ENCODE assay signal across 8 cellular contexts in the genomic region with DNA sequence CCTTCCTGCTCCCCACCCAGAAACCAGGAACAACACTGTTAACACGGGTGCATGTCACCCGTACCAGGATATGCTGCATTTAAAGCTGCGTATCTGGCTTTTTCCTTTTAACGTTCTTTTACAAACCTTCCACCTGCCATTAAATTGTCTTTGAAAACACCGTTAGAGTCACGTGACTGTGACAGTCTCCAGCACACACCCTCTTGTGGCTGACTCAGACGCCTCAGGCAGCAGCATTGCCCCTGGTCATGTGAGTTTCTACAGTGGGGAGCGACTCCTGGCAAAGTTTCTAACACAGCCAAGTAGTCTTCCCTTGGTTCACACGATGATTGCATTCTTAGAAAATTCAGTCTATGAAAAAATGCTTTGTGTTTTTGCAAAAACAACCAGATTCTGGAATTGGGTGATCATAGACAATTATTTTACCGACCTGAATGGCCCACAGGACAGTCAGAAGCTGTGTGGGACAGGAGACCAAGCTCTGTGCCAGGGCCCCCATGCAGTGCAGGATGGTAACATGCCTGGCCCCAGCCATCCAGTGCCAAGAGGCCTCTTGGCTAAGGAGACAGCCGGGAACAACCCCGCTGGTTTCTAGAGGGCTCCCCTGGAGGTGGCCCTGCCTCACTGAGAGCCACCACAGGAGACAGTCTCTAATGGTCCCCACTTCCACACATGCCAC.
DNase-seq lines count a peak whose midpoint lies in the region; ATAC-seq and TF ChIP-seq lines count a peak whose summit lies in the region.

No MANE protein-coding gene starts in this region.

- H3K9me3 Mint-ChIP-seq in activated T-helper 2 cell treated with anti-CD3 and anti-CD28 coated beads, Interferon-gamma antibody, Interleukin-2, Interleukin-4, amounts not matched to agents 10 μg/mL and 5 μg/mL and 100 μg/mL, durations not matched to agents 14 hours and 24 hours and 36 hours: no peaks in the 10 kb centered on the region

- no peak for ATAC-seq in GM18867 (IDR thresholded peaks at IDR 0.05; ENCODE audit: unreplicated experiment)

- H3K4me1 Mint-ChIP-seq in activated T-helper 2 cell treated with anti-CD3 and anti-CD28 coated beads, Interferon-gamma antibody, Interleukin-2, Interleukin-4, amounts not matched to agents 10 μg/mL and 5 μg/mL and 100 μg/mL, durations not matched to agents 14 hours and 24 hours and 36 hours (ENCODE audit: low read depth): peaks cover 4% of the 10 kb centered on the region

- no peak overlapping the region for H3K4me3 Mint-ChIP-seq in activated T-helper 2 cell treated with anti-CD3 and anti-CD28 coated beads, Interferon-gamma antibody, Interleukin-2, Interleukin-4, amounts not matched to agents 10 μg/mL and 5 μg/mL and 100 μg/mL, durations not matched to agents 14 hours and 24 hours and 36 hours (ENCODE audit: low read depth)

- H3K4me3 ChIP-seq in GM06990 (replicated peaks; ENCODE audit: low read depth, low read length) (no peak overlapping the region), left ventricle myocardium inferior (no peak overlapping the region), coronary artery (no peak overlapping the region)

- TF ChIP-seq CTCF in AG09319 (IDR thresholded peaks at IDR 0.05; ENCODE audit: low read depth, low read length) (peak; percentile 20), GM06990 (IDR thresholded peaks at IDR 0.05; ENCODE audit: insufficient read depth, low read length, poor library complexity, severe bottlenecking) (peak; percentile 34), left ventricle myocardium inferior (IDR thresholded peaks at IDR 0.05; ENCODE audit: borderline replicate concordance) (peak; percentile 54), coronary artery (IDR thresholded peaks at IDR 0.05) (no peak)

- intact Hi-C loops in activated T-helper 2 cell treated with anti-CD3 and anti-CD28 coated beads, Interferon-gamma antibody, Interleukin-2, Interleukin-4, amounts not matched to agents 10 μg/mL and 5 μg/mL and 100 μg/mL, durations not matched to agents 14 hours and 24 hours and 36 hours (cut with micrococcal nuclease): no loop called here
- intact Hi-C loops in left ventricle myocardium inferior (cut with micrococcal nuclease): no loop called here

- DNase-seq in AG09319 (ENCODE audit: extremely low read depth, low read depth): peak; percentile 38
- no peak for DNase-seq in GM06990 (ENCODE audit: extremely low read depth, insufficient read length)
- DNase-seq in NCI-H2107 treated with DMSO at 0.1 percent for 48 hours (lab: John Stamatoyannopoulos, UW; ENCODE audit: unreplicated experiment): peak; percentile 56
- peak; percentile 23 for DNase-seq in activated T-helper 2 cell treated with anti-CD3 and anti-CD28 coated beads, Interferon-gamma antibody, Interleukin-2, Interleukin-4, amounts not matched to agents 10 μg/mL and 5 μg/mL and 100 μg/mL, durations not matched to agents 14 hours and 24 hours and 36 hours (ENCODE audit: low spot score)
- peak; percentile 21 for DNase-seq in left ventricle myocardium inferior
- peak; percentile 18 for DNase-seq in stimulated activated CD4-positive, alpha-beta T cell treated with anti-CD3 and anti-CD28 coated beads, Interleukin-4, amount 100 ng/mL, for 1 hour
- no peak for DNase-seq in coronary artery (ENCODE audit: low spot score)

- H3K4me1 ChIP-seq in left ventricle myocardium inferior: peaks cover 4% of the 10 kb centered on the region

- H3K27me3 ChIP-seq in GM06990 (replicated peaks; ENCODE audit: control insufficient read depth, insufficient read depth, low read length) (no peaks in the 10 kb centered on the region), left ventricle myocardium inferior (ENCODE audit: low read depth) (no peaks in the 10 kb centered on the region)

- H3K36me3 Mint-ChIP-seq in activated T-helper 2 cell treated with anti-CD3 and anti-CD28 coated beads, Interferon-gamma antibody, Interleukin-2, Interleukin-4, amounts not matched to agents 10 μg/mL and 5 μg/mL and 100 μg/mL, durations not matched to agents 14 hours and 24 hours and 36 hours (ENCODE audit: low read depth): no peaks in the 10 kb centered on the region

- H3K9me3 ChIP-seq in left ventricle myocardium inferior (replicated peaks): no peaks in the 10 kb centered on the region

- no peak overlapping the region for H3K27ac Mint-ChIP-seq in activated T-helper 2 cell treated with anti-CD3 and anti-CD28 coated beads, Interferon-gamma antibody, Interleukin-2, Interleukin-4, amounts not matched to agents 10 μg/mL and 5 μg/mL and 100 μg/mL, durations not matched to agents 14 hours and 24 hours and 36 hours

- no peaks in the 10 kb centered on the region for H3K27me3 Mint-ChIP-seq in activated T-helper 2 cell treated with anti-CD3 and anti-CD28 coated beads, Interferon-gamma antibody, Interleukin-2, Interleukin-4, amounts not matched to agents 10 μg/mL and 5 μg/mL and 100 μg/mL, durations not matched to agents 14 hours and 24 hours and 36 hours (ENCODE audit: low read depth)

- H3K27ac ChIP-seq in left ventricle myocardium inferior (replicated peaks) (no peak overlapping the region), coronary artery (no peak overlapping the region)

- H3K36me3 ChIP-seq in GM06990 (ENCODE audit: control insufficient read depth, insufficient read depth, low read length) (no peaks in the 10 kb centered on the region), left ventricle myocardium inferior (peaks cover 3% of the 10 kb centered on the region)

Comparison
In these comparisons a context has a peak if more than half of its experiments do, and no peak if none do; other contexts are left out.
1. DNase-seq: peak in AG09319 (single experiment), NCI-H2107 treated with DMSO at 0.1 percent for 48 hours (single experiment), activated T-helper 2 cell treated with anti-CD3 and anti-CD28 coated beads, Interferon-gamma antibody, Interleukin-2, Interleukin-4, amounts not matched to agents 10 μg/mL and 5 μg/mL and 100 μg/mL, durations not matched to agents 14 hours and 24 hours and 36 hours (single experiment), left ventricle myocardium inferior (single experiment) and stimulated activated CD4-positive, alpha-beta T cell treated with anti-CD3 and anti-CD28 coated beads, Interleukin-4, amount 100 ng/mL, for 1 hour (single experiment); none in GM06990 (single experiment) and coronary artery (single experiment).